In the genomic region with DNA sequence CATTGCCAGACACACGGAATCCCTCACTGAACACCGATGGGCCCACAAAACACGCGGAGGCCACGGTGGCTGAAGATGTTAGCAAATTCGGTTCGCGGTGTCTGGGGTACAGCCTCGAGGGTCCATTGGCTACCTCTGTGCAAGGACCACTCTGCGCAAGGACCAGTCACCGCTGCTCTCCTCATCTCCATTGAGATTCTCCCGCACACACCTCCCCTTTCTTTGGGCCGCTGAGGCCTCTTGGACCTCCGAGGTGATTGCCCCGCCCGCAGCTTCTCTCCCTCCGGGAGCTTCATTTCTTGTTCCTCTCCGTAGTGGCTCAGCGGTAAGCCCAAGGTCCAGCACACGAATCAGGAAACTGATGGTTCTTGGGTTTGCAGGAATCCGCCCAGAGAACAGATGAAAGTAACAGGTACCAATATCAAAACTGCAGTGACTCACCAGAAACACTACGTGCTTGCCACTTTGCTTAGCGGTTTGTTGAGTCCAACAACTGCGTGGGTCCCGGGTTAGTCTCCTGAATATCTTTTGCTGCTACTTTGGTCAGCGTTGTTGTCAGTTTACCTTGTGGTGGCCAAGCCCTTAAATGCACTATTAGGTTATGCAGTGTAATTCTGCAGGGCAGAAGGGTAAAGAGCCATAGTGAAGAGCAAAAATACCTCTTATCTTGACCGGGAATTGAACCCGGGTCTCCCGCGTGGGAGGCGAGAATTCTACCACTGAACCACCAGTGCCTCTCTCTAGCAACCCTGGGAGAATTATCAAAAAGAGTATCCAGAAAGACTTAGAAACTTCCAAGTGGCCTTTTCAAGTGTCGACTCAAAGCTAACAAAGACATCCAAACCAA, we compare ENCODE assay signal across 8 cellular contexts.
DNase-seq lines count a peak whose midpoint lies in the region; ATAC-seq and TF ChIP-seq lines count a peak whose summit lies in the region.
"Not testable (repeated sequence)": the region's sequence is repeated elsewhere in the genome, so short reads cannot be mapped to it uniquely, and the experiment has no call there.

No MANE protein-coding gene starts in this region.

- not testable (repeated sequence) for H3K9me2 ChIP-seq in OCI-LY7 (ENCODE audit: insufficient read depth, low read length)

- CTCF ChIA-PET in OCI-LY7 (lab: Charles Lee; ENCODE audit: unreplicated experiment): not testable (repeated sequence)

- peak; percentile 67 for DNase-seq in BE2C
- peak; percentile 0 for DNase-seq in GM19240 (ENCODE audit: insufficient read length, low spot score)
- DNase-seq in OCI-LY7 (ENCODE audit: low spot score): peak; percentile 16
- peak; percentile 64 to 71 for DNase-seq in activated CD4-positive, alpha-beta T cell treated with anti-CD3 and anti-CD28 coated beads, Interleukin-2, amount 50 U/mL, for 48 hours
- peak; percentile 80 for DNase-seq in dermis blood vessel endothelial cell
- DNase-seq in left colon: not testable (repeated sequence)
- DNase-seq in stimulated activated CD4-positive, alpha-beta T cell treated with anti-CD3 and anti-CD28 coated beads, Interleukin-12 subunit alpha, Interleukin-12 subunit beta, amount 100 ng/mL, for 24 hours (ENCODE audit: low read depth in 2 of 2): peak; percentile 12 to 35

- H3K27me3 ChIP-seq in BE2C: not testable (repeated sequence)

- H3K9me3 Mint-ChIP-seq in IgD-negative memory B cell: not testable (repeated sequence)

- peak overlapping the region; percentile 74 to 93 (median 90) for H3K27ac Mint-ChIP-seq in IgD-negative memory B cell

- not testable (repeated sequence) for TF ChIP-seq CTCF in BE2C (IDR thresholded peaks at IDR 0.05; ENCODE audit: low read depth, low read length); OCI-LY7 (conservative IDR thresholded peaks at IDR 0.05; ENCODE audit: low read length)

- H3K4me3 ChIP-seq in BE2C (ENCODE audit: low read depth, low read length); OCI-LY7 (ENCODE audit: low read depth, low read length, poor library complexity, severe bottlenecking): not testable (repeated sequence)

- H3K4me1 ChIP-seq in BE2C; OCI-LY7 (ENCODE audit: insufficient read depth, low read length, poor library complexity, severe bottlenecking): not testable (repeated sequence)

- not testable (repeated sequence) for H3K4me2 ChIP-seq in OCI-LY7 (ENCODE audit: low read length)

- H3K36me3 Mint-ChIP-seq in IgD-negative memory B cell: not testable (repeated sequence)

- BruUV-seq in OCI-LY7 (replicated peaks; lab: Mats Ljungman, UMichigan): not testable (repeated sequence)

- not testable (repeated sequence) for H2AFZ ChIP-seq in OCI-LY7 (ENCODE audit: low read length)

- peak; percentile 29 for ATAC-seq in left colon

- peak overlapping the region in 2 of 4 donors; percentile 58 to 79 for H3K4me3 Mint-ChIP-seq in IgD-negative memory B cell

- H3K27me3 Mint-ChIP-seq in IgD-negative memory B cell: not testable (repeated sequence)

- H3K36me3 ChIP-seq in BE2C; OCI-LY7 (ENCODE audit: insufficient read depth, low read length): not testable (repeated sequence)

- intact Hi-C loops in OCI-LY7 (cut with micrococcal nuclease; ENCODE audit: unreplicated experiment); left colon (cut with DNase I, micrococcal nuclease): not testable (repeated sequence)

- H3K79me2 ChIP-seq in OCI-LY7 (ENCODE audit: insufficient read depth, low read depth, low read length): not testable (repeated sequence)

- H3K9me3 ChIP-seq in BE2C; OCI-LY7 (ENCODE audit: low read length): not testable (repeated sequence)

- not testable (repeated sequence) for H4K20me1 ChIP-seq in OCI-LY7 (ENCODE audit: insufficient read depth, low read length)

- not testable (repeated sequence) for H3K27ac ChIP-seq in OCI-LY7 (ENCODE audit: low read depth, low read length, poor library complexity, severe bottlenecking)

- not testable (repeated sequence) for H3K4me1 Mint-ChIP-seq in IgD-negative memory B cell

- POLR2A ChIA-PET in OCI-LY7 (lab: Charles Lee): not testable (repeated sequence)
